ENCODE assay signal across 12 cellular contexts in the genomic region with DNA sequence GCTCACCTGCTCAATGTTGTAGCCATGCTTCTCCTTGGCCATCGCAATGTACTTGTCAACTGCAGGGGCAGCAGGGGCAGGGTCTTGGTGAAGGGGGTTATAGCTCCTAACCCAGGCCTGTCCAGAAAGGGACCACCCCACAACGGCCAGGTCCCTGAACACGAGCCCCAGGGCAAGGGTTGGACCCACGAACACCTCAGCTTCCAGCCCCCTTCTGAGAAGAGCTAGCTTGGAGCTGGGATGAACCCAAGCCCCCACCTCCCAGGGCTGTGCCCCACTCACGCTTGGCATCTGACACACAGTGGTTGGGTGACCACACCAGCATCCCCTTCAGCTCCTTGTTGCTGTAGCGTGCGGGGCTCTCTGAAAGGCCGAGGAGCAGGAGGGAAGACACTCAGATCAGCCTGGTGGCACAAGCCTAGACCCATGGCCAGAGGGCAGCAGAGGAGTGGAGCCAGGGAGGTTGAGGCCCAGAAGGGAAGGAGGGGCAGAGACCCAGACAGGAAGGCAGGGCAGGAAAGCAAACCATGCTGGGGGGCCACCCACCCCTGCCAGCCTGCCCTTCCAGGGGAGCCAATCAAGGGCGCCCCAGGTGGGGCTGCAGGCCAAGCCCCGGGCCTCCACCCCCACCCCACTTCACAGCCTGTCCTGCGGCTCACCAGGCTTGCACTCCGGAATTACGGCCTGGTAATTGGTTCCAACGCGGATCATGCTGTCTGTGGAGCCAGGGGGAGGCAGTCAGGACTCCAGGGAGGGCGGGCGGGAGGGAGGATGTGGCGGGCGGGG. TPM values are rescaled to one million over a fixed set of nuclear protein-coding genes. Genes with fewer than 3 reads are reported as not detected.
DNase-seq lines count a peak whose midpoint lies in the region; ATAC-seq and TF ChIP-seq lines count a peak whose summit lies in the region.
"Had no signal": no experiment of that assay in that cellular context is flagged by ENCODE, and none has a peak within 500 bp of the region (broad histone marks: within the 10 kb centered on the region; RNA-seq: fewer than 3 reads in every experiment).

No MANE protein-coding gene starts in this region.

- no peaks in the 10 kb centered on the region for H3K9me3 Mint-ChIP-seq in CD4-positive, alpha-beta memory T cell
- no peaks in the 10 kb centered on the region for H3K9me3 Mint-ChIP-seq in memory B cell
- H3K9me3 Mint-ChIP-seq in activated T-helper 17 cell treated with anti-CD3 and anti-CD28 coated beads, Interleukin-2, amount 50 U/mL, for 72 hours: no peaks in the 10 kb centered on the region

- peaks cover 0 to 8% of the 10 kb centered on the region in 2 donors for H3K36me3 Mint-ChIP-seq in CD4-positive, alpha-beta memory T cell
- H3K36me3 Mint-ChIP-seq in memory B cell: peaks cover 4% of the 10 kb centered on the region
- H3K36me3 Mint-ChIP-seq in activated T-helper 17 cell treated with anti-CD3 and anti-CD28 coated beads, Interleukin-2, amount 50 U/mL, for 72 hours (ENCODE audit: low read depth): peaks cover 8% of the 10 kb centered on the region

- intact Hi-C loops in CD4-positive, alpha-beta memory T cell (cut with micrococcal nuclease): no loop called here
- intact Hi-C loops in colonic mucosa (cut with DNase I): no loop called here

- no peak overlapping the region for H3K9ac ChIP-seq in colonic mucosa (ENCODE audit: low read depth in 2 of 2, low read length in 2 of 2)

- H3K4me3 ChIP-seq in AG04449 (ENCODE audit: low read depth, low read length) (peak overlapping the region; percentile 12), colonic mucosa (no peak overlapping the region)
- H3K4me3 ChIP-seq in CD4-positive, alpha-beta memory T cell (ENCODE audit: low read length in 2 of 2): no peak overlapping the region
- H3K4me3 ChIP-seq: lung had no signal

- no peak overlapping the region for H3K27ac Mint-ChIP-seq in CD4-positive, alpha-beta memory T cell
- no peak overlapping the region for H3K27ac Mint-ChIP-seq in memory B cell
- H3K27ac Mint-ChIP-seq in activated T-helper 17 cell treated with anti-CD3 and anti-CD28 coated beads, Interleukin-2, amount 50 U/mL, for 72 hours: no peak overlapping the region

- no peaks in the 10 kb centered on the region for H3K9me3 ChIP-seq in CD4-positive, alpha-beta memory T cell (ENCODE audit: control insufficient read depth in 1 of 2, low read length in 2 of 2)
- H3K9me3 ChIP-seq in colonic mucosa: no peaks in the 10 kb centered on the region
- H3K9me3 ChIP-seq: right atrium auricular region had no signal

- POLR2A ChIA-PET in AG04449 (lab: Yijun Ruan, JAX): no interaction called here
- POLR2A ChIA-PET in CD4-positive, alpha-beta memory T cell (lab: Charles Lee; ENCODE audit: partially characterized antibody): interaction anchor here (1.3 to 3.1 kb wide), 3 partner anchors 31 to 77 kb away, joined by 3 to 21 read pairs (median 6); partner anchors contain the start of gene MARK2

- H3K4me1 Mint-ChIP-seq in CD4-positive, alpha-beta memory T cell: peaks cover 8 to 26% (median 12%) of the 10 kb centered on the region in 4 donors
- H3K4me1 Mint-ChIP-seq in memory B cell: peaks cover 11% of the 10 kb centered on the region
- H3K4me1 Mint-ChIP-seq in activated T-helper 17 cell treated with anti-CD3 and anti-CD28 coated beads, Interleukin-2, amount 50 U/mL, for 72 hours: peaks cover 5% of the 10 kb centered on the region

- H3K4me3 Mint-ChIP-seq in CD4-positive, alpha-beta memory T cell: peak overlapping the region in 7 of 8 donors; percentile 22 to 59 (median 49)
- peak overlapping the region; percentile 56 for H3K4me3 Mint-ChIP-seq in memory B cell
- H3K4me3 Mint-ChIP-seq in activated T-helper 17 cell treated with anti-CD3 and anti-CD28 coated beads, Interleukin-2, amount 50 U/mL, for 72 hours: no peak overlapping the region

- H3K27me3 Mint-ChIP-seq in CD4-positive, alpha-beta memory T cell: no peaks in the 10 kb centered on the region
- peaks cover 2% of the 10 kb centered on the region for H3K27me3 Mint-ChIP-seq in memory B cell
- no peaks in the 10 kb centered on the region for H3K27me3 Mint-ChIP-seq in activated T-helper 17 cell treated with anti-CD3 and anti-CD28 coated beads, Interleukin-2, amount 50 U/mL, for 72 hours

- TF ChIP-seq CTCF in AG04449 (IDR thresholded peaks at IDR 0.05; ENCODE audit: insufficient read depth, low read length, missing control alignments): no peak
- TF ChIP-seq CTCF in colonic mucosa (IDR thresholded peaks at IDR 0.05): no peak

- H3K4me1 ChIP-seq in CD4-positive, alpha-beta memory T cell (ENCODE audit: insufficient read depth, low read length): peaks cover 28% of the 10 kb centered on the region
- peaks cover 30% of the 10 kb centered on the region for H3K4me1 ChIP-seq in colonic mucosa

- DNase-seq in AG04449 (ENCODE audit: low read depth, low spot score): no peak
- DNase-seq in CD4-positive, alpha-beta memory T cell: no peak
- DNase-seq in memory B cell (ENCODE audit: low spot score in 2 of 2): no peak
- no peak for DNase-seq in colonic mucosa
- no peak for DNase-seq in NCI-H1694 treated with DMSO at 0.1 percent for 48 hours (lab: John Stamatoyannopoulos, UW)
- DNase-seq: DMS79, NCI-H1436 treated with DMSO at 0.1 percent for 48 hours had no signal

- no peaks in the 10 kb centered on the region for H3K27me3 ChIP-seq in CD4-positive, alpha-beta memory T cell (ENCODE audit: insufficient read depth, low read length)
- H3K27me3 ChIP-seq in colonic mucosa: no peaks in the 10 kb centered on the region
- H3K27me3 ChIP-seq: right atrium auricular region had no signal

- H3K36me3 ChIP-seq in CD4-positive, alpha-beta memory T cell (ENCODE audit: insufficient read depth, low read length): no peaks in the 10 kb centered on the region
- no peaks in the 10 kb centered on the region for H3K36me3 ChIP-seq in colonic mucosa
- H3K36me3 ChIP-seq: right atrium auricular region had no signal

- ATAC-seq in memory B cell (ENCODE audit: low read depth) (no peak), GM18858 (IDR thresholded peaks at IDR 0.05; ENCODE audit: unreplicated experiment) (no peak)
- ATAC-seq in activated T-helper 17 cell treated with anti-CD3 and anti-CD28 coated beads, Interleukin-2, amount 50 U/mL, for 72 hours (replicated peaks): no peak

- CTCF ChIA-PET in AG04449 (lab: Yijun Ruan, JAX): interaction anchor here (1.0 to 10.4 kb wide), 6 partner anchors 8 to 78 kb away, joined by 3 to 47 read pairs (median 6); partner anchors contain the start of gene MARK2
- CTCF ChIA-PET in CD4-positive, alpha-beta memory T cell (lab: Charles Lee; ENCODE audit: partially characterized antibody): interaction anchor here (1.0 to 2.0 kb wide), 3 partner anchors 14 to 79 kb away, joined by 4 to 10 read pairs (median 4); partner anchors contain the start of gene MARK2

- no peak overlapping the region for H3K27ac ChIP-seq in CD4-positive, alpha-beta memory T cell (ENCODE audit: low read depth, low read length)
- peak overlapping the region; percentile 19 for H3K27ac ChIP-seq in angular gyrus (ENCODE audit: low read depth, low read length)
- H3K27ac ChIP-seq in colonic mucosa: no peak overlapping the region

RNA-seq across cellular contexts. Expression of gene RCOR2, which starts 1.9 kb away (rescaled TPM):
- not detected for total RNA-seq in CD4-positive, alpha-beta memory T cell
- polyA plus RNA-seq in CD4-positive, alpha-beta memory T cell: not detected
- total RNA-seq in colonic mucosa: 1 to 10 TPM; 4.8 to 5.2 TPM
- under 1 TPM in 1 of 2 donors, not detected in 1; 0.32 TPM for total RNA-seq in activated T-helper 17 cell treated with anti-CD3 and anti-CD28 coated beads, Interleukin-2, amount 50 U/mL, for 72 hours

RNA-seq across cellular contexts. Expression of gene NAA40, which starts 23.7 kb away (rescaled TPM):
- total RNA-seq in CD4-positive, alpha-beta memory T cell: 10 to 100 TPM; 24.2 to 24.8 TPM
- polyA plus RNA-seq in CD4-positive, alpha-beta memory T cell: 1 to 10 TPM; 6.1 to 9.9 TPM
- total RNA-seq in colonic mucosa: 10 to 100 TPM; 20.5 to 32.9 TPM
- 10 to 100 TPM; 20.2 to 30.9 TPM for total RNA-seq in activated T-helper 17 cell treated with anti-CD3 and anti-CD28 coated beads, Interleukin-2, amount 50 U/mL, for 72 hours

RNA-seq across cellular contexts. Expression of gene COX8A, which starts 59.3 kb away (rescaled TPM):
- total RNA-seq in CD4-positive, alpha-beta memory T cell: 100 to 1,000 TPM; 113 to 130 TPM
- 100 to 1,000 TPM; 382 to 433 TPM for polyA plus RNA-seq in CD4-positive, alpha-beta memory T cell
- 100 to 1,000 TPM; 647 to 875 TPM for total RNA-seq in colonic mucosa
- total RNA-seq in activated T-helper 17 cell treated with anti-CD3 and anti-CD28 coated beads, Interleukin-2, amount 50 U/mL, for 72 hours: 100 to 1,000 TPM; 329 to 461 TPM

Comparison
In these comparisons a context has a peak if more than half of its experiments do, and no peak if none do; other contexts are left out.
1. RNA of gene RCOR2, which starts 1.9 kb away (total RNA-seq): 4.8 to 5.2 TPM in colonic mucosa; 0.32 TPM in activated T-helper 17 cell treated with anti-CD3 and anti-CD28 coated beads, Interleukin-2, amount 50 U/mL, for 72 hours and not detected in CD4-positive, alpha-beta memory T cell; every median in the first group is over 4 times any median in the second.